1 cellular context compared by ENCODE assay signal in the genomic region with DNA sequence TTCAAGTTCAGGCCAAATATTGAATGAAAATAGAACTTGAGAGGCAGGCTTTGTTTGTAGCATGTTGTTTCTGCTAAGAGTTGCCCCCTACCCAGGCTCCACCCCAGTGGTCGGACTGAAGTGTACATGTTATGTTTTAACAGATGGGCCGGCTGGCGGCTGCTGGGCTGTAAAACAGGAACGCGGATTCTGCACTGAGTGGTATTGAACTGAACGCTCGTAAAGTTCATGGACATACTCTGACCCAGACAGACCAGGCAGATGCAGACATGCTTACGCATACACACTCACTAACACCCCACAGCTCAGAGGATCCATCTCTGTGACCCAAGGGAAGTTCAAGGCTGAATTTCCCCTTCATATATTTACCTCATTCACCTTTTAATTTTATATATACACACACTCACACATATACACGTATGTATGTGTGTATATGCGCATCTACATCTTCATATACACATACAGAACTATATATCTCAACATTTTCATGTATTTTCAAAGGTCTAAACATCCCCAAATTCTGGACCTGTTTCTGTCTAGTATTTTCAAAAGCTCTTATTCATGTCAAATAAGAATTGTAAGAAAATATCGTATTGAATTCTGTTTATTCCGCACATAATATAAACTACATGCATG.
A peak's percentile ranks its signal among the peaks of the same experiment; 100 is the strongest.
TF ChIP-seq lines count a peak whose summit lies in the region.

No MANE protein-coding gene starts in this region.

TF ChIP-seq in HepG2, 621 proteins besides CTCF, POLR2A, EP300 and RAD21 (continued from another document and continues in another):
- TF ChIP-seq, protein P1, sequence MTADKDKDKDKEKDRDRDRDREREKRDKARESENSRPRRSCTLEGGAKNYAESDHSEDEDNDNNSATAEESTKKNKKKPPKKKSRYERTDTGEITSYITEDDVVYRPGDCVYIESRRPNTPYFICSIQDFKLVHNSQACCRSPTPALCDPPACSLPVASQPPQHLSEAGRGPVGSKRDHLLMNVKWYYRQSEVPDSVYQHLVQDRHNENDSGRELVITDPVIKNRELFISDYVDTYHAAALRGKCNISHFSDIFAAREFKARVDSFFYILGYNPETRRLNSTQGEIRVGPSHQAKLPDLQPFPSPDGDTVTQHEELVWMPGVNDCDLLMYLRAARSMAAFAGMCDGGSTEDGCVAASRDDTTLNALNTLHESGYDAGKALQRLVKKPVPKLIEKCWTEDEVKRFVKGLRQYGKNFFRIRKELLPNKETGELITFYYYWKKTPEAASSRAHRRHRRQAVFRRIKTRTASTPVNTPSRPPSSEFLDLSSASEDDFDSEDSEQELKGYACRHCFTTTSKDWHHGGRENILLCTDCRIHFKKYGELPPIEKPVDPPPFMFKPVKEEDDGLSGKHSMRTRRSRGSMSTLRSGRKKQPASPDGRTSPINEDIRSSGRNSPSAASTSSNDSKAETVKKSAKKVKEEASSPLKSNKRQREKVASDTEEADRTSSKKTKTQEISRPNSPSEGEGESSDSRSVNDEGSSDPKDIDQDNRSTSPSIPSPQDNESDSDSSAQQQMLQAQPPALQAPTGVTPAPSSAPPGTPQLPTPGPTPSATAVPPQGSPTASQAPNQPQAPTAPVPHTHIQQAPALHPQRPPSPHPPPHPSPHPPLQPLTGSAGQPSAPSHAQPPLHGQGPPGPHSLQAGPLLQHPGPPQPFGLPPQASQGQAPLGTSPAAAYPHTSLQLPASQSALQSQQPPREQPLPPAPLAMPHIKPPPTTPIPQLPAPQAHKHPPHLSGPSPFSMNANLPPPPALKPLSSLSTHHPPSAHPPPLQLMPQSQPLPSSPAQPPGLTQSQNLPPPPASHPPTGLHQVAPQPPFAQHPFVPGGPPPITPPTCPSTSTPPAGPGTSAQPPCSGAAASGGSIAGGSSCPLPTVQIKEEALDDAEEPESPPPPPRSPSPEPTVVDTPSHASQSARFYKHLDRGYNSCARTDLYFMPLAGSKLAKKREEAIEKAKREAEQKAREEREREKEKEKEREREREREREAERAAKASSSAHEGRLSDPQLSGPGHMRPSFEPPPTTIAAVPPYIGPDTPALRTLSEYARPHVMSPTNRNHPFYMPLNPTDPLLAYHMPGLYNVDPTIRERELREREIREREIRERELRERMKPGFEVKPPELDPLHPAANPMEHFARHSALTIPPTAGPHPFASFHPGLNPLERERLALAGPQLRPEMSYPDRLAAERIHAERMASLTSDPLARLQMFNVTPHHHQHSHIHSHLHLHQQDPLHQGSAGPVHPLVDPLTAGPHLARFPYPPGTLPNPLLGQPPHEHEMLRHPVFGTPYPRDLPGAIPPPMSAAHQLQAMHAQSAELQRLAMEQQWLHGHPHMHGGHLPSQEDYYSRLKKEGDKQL (CRISPR knock-in tag; IDR thresholded peaks at IDR 0.05; ENCODE audit: low read depth) = peak; percentile 22; the same call in 1 of the 2 replicates
- TF ChIP-seq GABPA (IDR thresholded peaks at IDR 0.05; ENCODE audit: low read depth, low read length) = no peak
- no peak for TF ChIP-seq GABPA (CRISPR knock-in tag; IDR thresholded peaks at IDR 0.05; ENCODE audit: low read depth)
- no peak for TF ChIP-seq ZNF644 (CRISPR knock-in tag; IDR thresholded peaks at IDR 0.05; ENCODE audit: low read depth)
- TF ChIP-seq KLF12 (CRISPR knock-in tag; IDR thresholded peaks at IDR 0.05; ENCODE audit: borderline replicate concordance) = no peak
- TF ChIP-seq, protein P2, sequence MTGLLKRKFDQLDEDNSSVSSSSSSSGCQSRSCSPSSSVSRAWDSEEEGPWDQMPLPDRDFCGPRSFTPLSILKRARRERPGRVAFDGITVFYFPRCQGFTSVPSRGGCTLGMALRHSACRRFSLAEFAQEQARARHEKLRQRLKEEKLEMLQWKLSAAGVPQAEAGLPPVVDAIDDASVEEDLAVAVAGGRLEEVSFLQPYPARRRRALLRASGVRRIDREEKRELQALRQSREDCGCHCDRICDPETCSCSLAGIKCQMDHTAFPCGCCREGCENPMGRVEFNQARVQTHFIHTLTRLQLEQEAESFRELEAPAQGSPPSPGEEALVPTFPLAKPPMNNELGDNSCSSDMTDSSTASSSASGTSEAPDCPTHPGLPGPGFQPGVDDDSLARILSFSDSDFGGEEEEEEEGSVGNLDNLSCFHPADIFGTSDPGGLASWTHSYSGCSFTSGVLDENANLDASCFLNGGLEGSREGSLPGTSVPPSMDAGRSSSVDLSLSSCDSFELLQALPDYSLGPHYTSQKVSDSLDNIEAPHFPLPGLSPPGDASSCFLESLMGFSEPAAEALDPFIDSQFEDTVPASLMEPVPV (CRISPR knock-in tag; IDR thresholded peaks at IDR 0.05) = no peak
- TF ChIP-seq ERF (CRISPR knock-in tag; IDR thresholded peaks at IDR 0.05) = no peak
- TF ChIP-seq HIVEP1 (CRISPR knock-in tag; IDR thresholded peaks at IDR 0.05) = no peak
- no peak for TF ChIP-seq POGZ (CRISPR knock-in tag; IDR thresholded peaks at IDR 0.05)
- no peak for TF ChIP-seq ZNF737 (CRISPR knock-in tag; IDR thresholded peaks at IDR 0.05; ENCODE audit: borderline replicate concordance)
- no peak for TF ChIP-seq ZSCAN20 (CRISPR knock-in tag; IDR thresholded peaks at IDR 0.05; ENCODE audit: borderline replicate concordance)
- TF ChIP-seq KDM5B (CRISPR knock-in tag; IDR thresholded peaks at IDR 0.05; ENCODE audit: borderline replicate concordance) = no peak
- TF ChIP-seq, protein P3, sequence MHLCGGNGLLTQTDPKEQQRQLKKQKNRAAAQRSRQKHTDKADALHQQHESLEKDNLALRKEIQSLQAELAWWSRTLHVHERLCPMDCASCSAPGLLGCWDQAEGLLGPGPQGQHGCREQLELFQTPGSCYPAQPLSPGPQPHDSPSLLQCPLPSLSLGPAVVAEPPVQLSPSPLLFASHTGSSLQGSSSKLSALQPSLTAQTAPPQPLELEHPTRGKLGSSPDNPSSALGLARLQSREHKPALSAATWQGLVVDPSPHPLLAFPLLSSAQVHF (CRISPR knock-in tag; IDR thresholded peaks at IDR 0.05) = no peak
- TF ChIP-seq, protein P4, sequence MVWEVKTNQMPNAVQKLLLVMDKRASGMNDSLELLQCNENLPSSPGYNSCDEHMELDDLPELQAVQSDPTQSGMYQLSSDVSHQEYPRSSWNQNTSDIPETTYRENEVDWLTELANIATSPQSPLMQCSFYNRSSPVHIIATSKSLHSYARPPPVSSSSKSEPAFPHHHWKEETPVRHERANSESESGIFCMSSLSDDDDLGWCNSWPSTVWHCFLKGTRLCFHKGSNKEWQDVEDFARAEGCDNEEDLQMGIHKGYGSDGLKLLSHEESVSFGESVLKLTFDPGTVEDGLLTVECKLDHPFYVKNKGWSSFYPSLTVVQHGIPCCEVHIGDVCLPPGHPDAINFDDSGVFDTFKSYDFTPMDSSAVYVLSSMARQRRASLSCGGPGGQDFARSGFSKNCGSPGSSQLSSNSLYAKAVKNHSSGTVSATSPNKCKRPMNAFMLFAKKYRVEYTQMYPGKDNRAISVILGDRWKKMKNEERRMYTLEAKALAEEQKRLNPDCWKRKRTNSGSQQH (CRISPR knock-in tag; IDR thresholded peaks at IDR 0.05; ENCODE audit: low read depth) = no peak
- TF ChIP-seq SRSF9 (IDR thresholded peaks at IDR 0.05; ENCODE audit: borderline replicate concordance, insufficient read depth, low read depth, low read length, poor library complexity, severe bottlenecking) = no peak
- TF ChIP-seq ZNF24 (IDR thresholded peaks at IDR 0.05) = no peak
- TF ChIP-seq ZNF451 (CRISPR knock-in tag; IDR thresholded peaks at IDR 0.05) = no peak
- peak; percentile 87 for TF ChIP-seq RXRB (CRISPR knock-in tag; IDR thresholded peaks at IDR 0.05; ENCODE audit: borderline replicate concordance)
- no peak for TF ChIP-seq ZNF225 (CRISPR knock-in tag; IDR thresholded peaks at IDR 0.05)
- TF ChIP-seq FOXA3 (CRISPR knock-in tag; IDR thresholded peaks at IDR 0.05) = peak; percentile 52; the same call in 1 of the 2 replicates
- no peak for TF ChIP-seq SOX13 (IDR thresholded peaks at IDR 0.05)
- peak in 1 of 2 experiments; percentile 41; a peak in 2 of 4 replicates for TF ChIP-seq SOX13 (CRISPR knock-in tag; conservative IDR thresholded peaks at IDR 0.05 in 1 of 2, IDR thresholded peaks at IDR 0.05 in 1 of 2)
- no peak for TF ChIP-seq SMAD9 (CRISPR knock-in tag; IDR thresholded peaks at IDR 0.05)
- TF ChIP-seq NCOR1 (IDR thresholded peaks at IDR 0.05; ENCODE audit: borderline replicate concordance, low read length) = peak; percentile 57; the same call in 1 of the 2 replicates
- TF ChIP-seq, protein P5, sequence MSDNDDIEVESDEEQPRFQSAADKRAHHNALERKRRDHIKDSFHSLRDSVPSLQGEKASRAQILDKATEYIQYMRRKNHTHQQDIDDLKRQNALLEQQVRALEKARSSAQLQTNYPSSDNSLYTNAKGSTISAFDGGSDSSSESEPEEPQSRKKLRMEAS (IDR thresholded peaks at IDR 0.05) = 0 out of 2 replicates have a peak, but pooled peaks have one; percentile 18
- TF ChIP-seq, protein P6, sequence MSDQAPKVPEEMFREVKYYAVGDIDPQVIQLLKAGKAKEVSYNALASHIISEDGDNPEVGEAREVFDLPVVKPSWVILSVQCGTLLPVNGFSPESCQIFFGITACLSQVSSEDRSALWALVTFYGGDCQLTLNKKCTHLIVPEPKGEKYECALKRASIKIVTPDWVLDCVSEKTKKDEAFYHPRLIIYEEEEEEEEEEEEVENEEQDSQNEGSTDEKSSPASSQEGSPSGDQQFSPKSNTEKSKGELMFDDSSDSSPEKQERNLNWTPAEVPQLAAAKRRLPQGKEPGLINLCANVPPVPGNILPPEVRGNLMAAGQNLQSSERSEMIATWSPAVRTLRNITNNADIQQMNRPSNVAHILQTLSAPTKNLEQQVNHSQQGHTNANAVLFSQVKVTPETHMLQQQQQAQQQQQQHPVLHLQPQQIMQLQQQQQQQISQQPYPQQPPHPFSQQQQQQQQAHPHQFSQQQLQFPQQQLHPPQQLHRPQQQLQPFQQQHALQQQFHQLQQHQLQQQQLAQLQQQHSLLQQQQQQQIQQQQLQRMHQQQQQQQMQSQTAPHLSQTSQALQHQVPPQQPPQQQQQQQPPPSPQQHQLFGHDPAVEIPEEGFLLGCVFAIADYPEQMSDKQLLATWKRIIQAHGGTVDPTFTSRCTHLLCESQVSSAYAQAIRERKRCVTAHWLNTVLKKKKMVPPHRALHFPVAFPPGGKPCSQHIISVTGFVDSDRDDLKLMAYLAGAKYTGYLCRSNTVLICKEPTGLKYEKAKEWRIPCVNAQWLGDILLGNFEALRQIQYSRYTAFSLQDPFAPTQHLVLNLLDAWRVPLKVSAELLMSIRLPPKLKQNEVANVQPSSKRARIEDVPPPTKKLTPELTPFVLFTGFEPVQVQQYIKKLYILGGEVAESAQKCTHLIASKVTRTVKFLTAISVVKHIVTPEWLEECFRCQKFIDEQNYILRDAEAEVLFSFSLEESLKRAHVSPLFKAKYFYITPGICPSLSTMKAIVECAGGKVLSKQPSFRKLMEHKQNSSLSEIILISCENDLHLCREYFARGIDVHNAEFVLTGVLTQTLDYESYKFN (CRISPR knock-in tag; conservative IDR thresholded peaks at IDR 0.05) = no peak
- no peak for TF ChIP-seq MATR3 (CRISPR knock-in tag; IDR thresholded peaks at IDR 0.05)
- TF ChIP-seq ZNF431 (CRISPR knock-in tag; IDR thresholded peaks at IDR 0.05; ENCODE audit: borderline replicate concordance, low read depth) = no peak
- TF ChIP-seq MIER3 (CRISPR knock-in tag; IDR thresholded peaks at IDR 0.05; ENCODE audit: borderline replicate concordance) = no peak
- TF ChIP-seq, protein P7, sequence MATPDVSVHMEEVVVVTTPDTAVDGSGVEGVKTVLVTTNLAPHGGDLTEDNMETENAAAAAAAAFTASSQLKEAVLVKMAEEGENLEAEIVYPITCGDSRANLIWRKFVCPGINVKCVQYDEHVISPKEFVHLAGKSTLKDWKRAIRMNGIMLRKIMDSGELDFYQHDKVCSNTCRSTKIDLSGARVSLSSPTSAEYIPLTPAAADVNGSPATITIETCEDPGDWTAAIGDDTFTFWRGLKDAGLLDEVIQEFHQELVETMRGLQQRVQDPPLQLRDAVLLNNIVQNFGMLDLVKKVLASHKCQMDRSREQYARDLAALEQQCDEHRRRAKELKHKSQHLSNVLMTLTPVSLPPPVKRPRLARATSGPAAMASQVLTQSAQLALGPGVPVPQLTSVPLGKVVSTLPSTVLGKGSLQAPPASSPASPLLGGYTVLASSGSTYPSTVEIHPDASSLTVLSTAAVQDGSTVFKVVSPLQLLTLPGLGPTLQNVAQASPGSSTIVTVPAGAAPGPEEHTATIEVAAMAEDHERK (CRISPR knock-in tag; IDR thresholded peaks at IDR 0.05; ENCODE audit: low read depth) = no peak
- no peak for TF ChIP-seq ZBTB7B (CRISPR knock-in tag; IDR thresholded peaks at IDR 0.05)
- 0 out of 3 replicates have a peak, but pooled peaks have one; percentile 26 for TF ChIP-seq MXI1 (IDR thresholded peaks at IDR 0.05; ENCODE audit: borderline replicate concordance, low read depth, low read length)
- TF ChIP-seq SOX5 (CRISPR knock-in tag; IDR thresholded peaks at IDR 0.05; ENCODE audit: borderline replicate concordance) = 0 out of 2 replicates have a peak, but pooled peaks have one; percentile 19
- no peak for TF ChIP-seq MAFK (conservative IDR thresholded peaks at IDR 0.05 in 1 of 2, IDR thresholded peaks at IDR 0.05 in 1 of 2; ENCODE audit: low read length in 2 of 2)
- TF ChIP-seq TP53 (CRISPR knock-in tag; conservative IDR thresholded peaks at IDR 0.05) = no peak
- TF ChIP-seq RAD51 (IDR thresholded peaks at IDR 0.05; ENCODE audit: borderline replicate concordance) = no peak
- no peak for TF ChIP-seq ZNF205 (CRISPR knock-in tag; IDR thresholded peaks at IDR 0.05)
- TF ChIP-seq TGIF2 (CRISPR knock-in tag; IDR thresholded peaks at IDR 0.05) = no peak
- 0 out of 2 replicates have a peak, but pooled peaks have one; percentile 31 for TF ChIP-seq GZF1 (CRISPR knock-in tag; IDR thresholded peaks at IDR 0.05)
- TF ChIP-seq PCBP1 (IDR thresholded peaks at IDR 0.05; ENCODE audit: borderline replicate concordance, low read depth, low read length) = no peak
- TF ChIP-seq CBX1 (IDR thresholded peaks at IDR 0.05; ENCODE audit: low read depth) = no peak
- peak; percentile 79 for TF ChIP-seq BCL6 (CRISPR knock-in tag; IDR thresholded peaks at IDR 0.05)
- TF ChIP-seq, protein P8, sequence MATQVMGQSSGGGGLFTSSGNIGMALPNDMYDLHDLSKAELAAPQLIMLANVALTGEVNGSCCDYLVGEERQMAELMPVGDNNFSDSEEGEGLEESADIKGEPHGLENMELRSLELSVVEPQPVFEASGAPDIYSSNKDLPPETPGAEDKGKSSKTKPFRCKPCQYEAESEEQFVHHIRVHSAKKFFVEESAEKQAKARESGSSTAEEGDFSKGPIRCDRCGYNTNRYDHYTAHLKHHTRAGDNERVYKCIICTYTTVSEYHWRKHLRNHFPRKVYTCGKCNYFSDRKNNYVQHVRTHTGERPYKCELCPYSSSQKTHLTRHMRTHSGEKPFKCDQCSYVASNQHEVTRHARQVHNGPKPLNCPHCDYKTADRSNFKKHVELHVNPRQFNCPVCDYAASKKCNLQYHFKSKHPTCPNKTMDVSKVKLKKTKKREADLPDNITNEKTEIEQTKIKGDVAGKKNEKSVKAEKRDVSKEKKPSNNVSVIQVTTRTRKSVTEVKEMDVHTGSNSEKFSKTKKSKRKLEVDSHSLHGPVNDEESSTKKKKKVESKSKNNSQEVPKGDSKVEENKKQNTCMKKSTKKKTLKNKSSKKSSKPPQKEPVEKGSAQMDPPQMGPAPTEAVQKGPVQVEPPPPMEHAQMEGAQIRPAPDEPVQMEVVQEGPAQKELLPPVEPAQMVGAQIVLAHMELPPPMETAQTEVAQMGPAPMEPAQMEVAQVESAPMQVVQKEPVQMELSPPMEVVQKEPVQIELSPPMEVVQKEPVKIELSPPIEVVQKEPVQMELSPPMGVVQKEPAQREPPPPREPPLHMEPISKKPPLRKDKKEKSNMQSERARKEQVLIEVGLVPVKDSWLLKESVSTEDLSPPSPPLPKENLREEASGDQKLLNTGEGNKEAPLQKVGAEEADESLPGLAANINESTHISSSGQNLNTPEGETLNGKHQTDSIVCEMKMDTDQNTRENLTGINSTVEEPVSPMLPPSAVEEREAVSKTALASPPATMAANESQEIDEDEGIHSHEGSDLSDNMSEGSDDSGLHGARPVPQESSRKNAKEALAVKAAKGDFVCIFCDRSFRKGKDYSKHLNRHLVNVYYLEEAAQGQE (IDR thresholded peaks at IDR 0.05; ENCODE audit: borderline replicate concordance in 1 of 2, low read depth in 1 of 2, low read length in 2 of 2) = no peak
- peak; percentile 63; the same call in 1 of the 2 replicates for TF ChIP-seq ARID2 (CRISPR knock-in tag; IDR thresholded peaks at IDR 0.05; ENCODE audit: borderline replicate concordance)
